In genomic region chr2:26034597-26035067, GRCh38 we compare ENCODE assay signal across 8 cellular contexts. TPM values are rescaled to one million over a fixed set of nuclear protein-coding genes. Genes with fewer than 3 reads are reported as not detected.
DNase-seq lines count a peak whose midpoint lies in the region; ATAC-seq and TF ChIP-seq lines count a peak whose summit lies in the region.

No MANE protein-coding gene starts in this region.

- no TSS peak for BruUV-seq in Panc1 (replicated peaks; lab: Mats Ljungman, UMichigan)

- TF ChIP-seq CTCF in Panc1 (IDR thresholded peaks at IDR 0.05) = no peak
- no peak for TF ChIP-seq CTCF in nephron progenitor cell (IDR thresholded peaks at IDR 0.05)

- peaks cover 26% of the 10 kb centered on the region for H3K4me1 Mint-ChIP-seq in nephron progenitor cell

- peaks cover 6% of the 10 kb centered on the region for H3K4me1 ChIP-seq in Panc1 (ENCODE audit: control insufficient read depth, insufficient read depth, low read length)
- peaks cover 8% of the 10 kb centered on the region for H3K4me1 ChIP-seq in effector memory CD4-positive, alpha-beta T cell (ENCODE audit: control insufficient read depth, insufficient read depth, low read length, poor library complexity, severe bottlenecking)

- H3K27ac Mint-ChIP-seq in nephron progenitor cell = peak overlapping the region; percentile 95

- no peaks in the 10 kb centered on the region for H3K27me3 ChIP-seq in Panc1 (ENCODE audit: control insufficient read depth, insufficient read depth, low read length)
- no peaks in the 10 kb centered on the region for H3K27me3 ChIP-seq in effector memory CD4-positive, alpha-beta T cell (replicated peaks; ENCODE audit: control insufficient read depth, insufficient read depth, low read length, poor library complexity, severe bottlenecking)

- H3K4me3 ChIP-seq in Panc1 (ENCODE audit: low read depth in 2 of 2, low read length in 2 of 2) = peak overlapping the region; percentile 83 to 100
- H3K4me3 ChIP-seq in effector memory CD4-positive, alpha-beta T cell (ENCODE audit: insufficient read depth, low read depth, low read length, poor library complexity, severe bottlenecking) = peak overlapping the region; percentile 96

- POLR2A ChIA-PET in Panc1 (lab: Charles Lee) = interaction anchor here (0.6 kb wide), 1 partner anchor 165 kb away, joined by 3 read pairs; no protein-coding TSS in a partner anchor

- peak overlapping the region; percentile 98 for H3K4me3 Mint-ChIP-seq in nephron progenitor cell

- intact Hi-C loops in Panc1 (cut with micrococcal nuclease; ENCODE audit: unreplicated experiment) = no loop called here

- H3K27me3 Mint-ChIP-seq in nephron progenitor cell (ENCODE audit: low read depth, poor library complexity) = peaks cover 7% of the 10 kb centered on the region

- CTCF ChIA-PET in Panc1 (lab: Charles Lee) = interaction anchor here (0.6 to 1.8 kb wide), 2 partner anchors 43 to 87 kb away, joined by 3 to 7 read pairs; no protein-coding TSS in a partner anchor

- H3K36me3 Mint-ChIP-seq in nephron progenitor cell (ENCODE audit: low read depth) = peaks cover 28% of the 10 kb centered on the region

- peak overlapping the region; percentile 92 for H3K27ac ChIP-seq in Panc1 (ENCODE audit: low read length)
- peak overlapping the region; percentile 87 for H3K27ac ChIP-seq in effector memory CD4-positive, alpha-beta T cell (ENCODE audit: insufficient read depth, low read length, poor library complexity, severe bottlenecking)

- no peaks in the 10 kb centered on the region for H3K9me3 ChIP-seq in Panc1 (ENCODE audit: control insufficient read depth, insufficient read depth, low read depth, low read length)
- no peaks in the 10 kb centered on the region for H3K9me3 ChIP-seq in effector memory CD4-positive, alpha-beta T cell (ENCODE audit: control insufficient read depth, low read length)

- in situ Hi-C loops in Panc1 (cut with HindIII; ENCODE audit: low pct_unique_long_range_greater_than_20kb, low sequenced_read_pairs) = no loop called here

- H3K9me3 Mint-ChIP-seq in nephron progenitor cell = no peaks in the 10 kb centered on the region

- no peak for ATAC-seq in Panc1

- H3K36me3 ChIP-seq in Panc1 (ENCODE audit: control insufficient read depth, insufficient read depth, low read length) = peaks cover 4% of the 10 kb centered on the region; the same call in 1 of the 2 replicates
- H3K36me3 ChIP-seq in effector memory CD4-positive, alpha-beta T cell (ENCODE audit: control insufficient read depth, insufficient read depth, low read length) = no peaks in the 10 kb centered on the region

- DNase-seq in NCI-H2171 treated with DMSO at 0.1 percent for 48 hours (lab: John Stamatoyannopoulos, UW) = peak; percentile 68
- no peak for DNase-seq in NCI-H2171 (lab: John Stamatoyannopoulos, UW)
- no peak for DNase-seq in Panc1 (ENCODE audit: low read depth, low spot score)
- no peak for DNase-seq in effector memory CD4-positive, alpha-beta T cell
- DNase-seq in nephron progenitor cell = no peak
- no peak for DNase-seq in dedifferentiated amniotic fluid mesenchymal stem cell (ENCODE audit: extremely low spot score)
- no peak for DNase-seq in NCI-H187 treated with DMSO at 0.1 percent for 48 hours (lab: John Stamatoyannopoulos, UW)
- no peak for DNase-seq in hippocampal formation (lab: John Stamatoyannopoulos, UW)

RNA-seq across cellular contexts. Expression of gene RAB10, which starts 0.7 kb away (rescaled TPM):
- total RNA-seq in Panc1 (2021; ENCODE audit: unreplicated experiment) = 208 TPM
- 153 TPM for polyA plus RNA-seq in Panc1 (2012; ENCODE audit: insufficient read length)

RNA-seq across cellular contexts. Expression of gene KIF3C, which starts 52.3 kb away (rescaled TPM):
- total RNA-seq in Panc1 (2021; ENCODE audit: unreplicated experiment) = 55.7 TPM
- polyA plus RNA-seq in Panc1 (2012; ENCODE audit: insufficient read length) = 77.9 TPM
